Comparison of ENCODE assay signal across 28 cellular contexts in genomic region chr11:93039841-93040240, GRCh38.
"Had no signal": no experiment of that assay in that cellular context is flagged by ENCODE, and none has a peak within 500 bp of the region (broad histone marks: within the 10 kb centered on the region; RNA-seq: fewer than 3 reads in every experiment).

No MANE protein-coding gene starts in this region.

- H3K4me1 Mint-ChIP-seq: activated naive CD4-positive, alpha-beta T cell treated with anti-CD3 and anti-CD28 coated beads, Interleukin-2, amount 50 U/mL, for 24 hours; central memory CD8-positive, alpha-beta T cell; endodermal cell; naive B cell; stimulated activated naive B cell treated with anti-CD40 and anti-IgM and Interleukin-4, amounts not matched to agents 10 μg/mL and 1 μg/mL and 100 μg/mL, for 72 hours had no signal

- H3K4me1 ChIP-seq: gastroesophageal sphincter, vagina had no signal

- H3K27me3 Mint-ChIP-seq: brain; central memory CD8-positive, alpha-beta T cell; stimulated activated naive B cell treated with anti-CD40 and anti-IgM and Interleukin-4, amounts not matched to agents 10 μg/mL and 1 μg/mL and 100 μg/mL, for 72 hours had no signal

- FAIRE-seq: keratinocyte had no signal

- H3K4me2 ChIP-seq: smooth muscle cell had no signal

- H3K4me3 ChIP-seq: gastroesophageal sphincter, mucosa of descending colon, smooth muscle cell, thoracic aorta, vagina had no signal

- ATAC-seq: gastroesophageal sphincter; left colon; mucosa of descending colon; sciatic nerve; stimulated activated naive B cell treated with anti-CD40 and anti-IgM and Interleukin-4, amounts not matched to agents 10 μg/mL and 1 μg/mL and 100 μg/mL, for 72 hours had no signal

- H3K36me3 Mint-ChIP-seq: activated naive CD4-positive, alpha-beta T cell treated with anti-CD3 and anti-CD28 coated beads, Interleukin-2, amount 50 U/mL, for 24 hours; brain; naive B cell; stimulated activated naive B cell treated with anti-CD40 and anti-IgM and Interleukin-4, amounts not matched to agents 10 μg/mL and 1 μg/mL and 100 μg/mL, for 72 hours; type B pancreatic cell had no signal

- H3K36me3 ChIP-seq: gastroesophageal sphincter, thoracic aorta, vagina, WERI-Rb-1 had no signal

- DNase-seq: activated gamma-delta T cell treated with Interleukin-2 at 50 U/mL for 16 hours; activated T-cell treated with anti-CD3 and anti-CD28 coated beads, Interleukin-2, amount 50 U/mL, for 1 hour; aorta; cortex of kidney; endodermal cell; head of caudate nucleus; left colon; mesendoderm; mucosa of descending colon; naive B cell; nucleus accumbens; posterior cingulate gyrus; stimulated activated CD4-positive, alpha-beta T cell treated with anti-CD3 and anti-CD28 coated beads, Interleukin-15, amount 100 ng/mL, for 24 hours; stimulated activated CD8-positive, alpha-beta memory T cell treated with anti-CD3 and anti-CD28 coated beads, Interleukin-4, amount 100 ng/mL, for 48 hours; stimulated activated naive B cell treated with anti-CD40 and anti-IgM and Interleukin-4, amounts not matched to agents 10 μg/mL and 1 μg/mL and 100 μg/mL, for 72 hours; T-helper 2 cell; WERI-Rb-1 had no signal

- H3K4me3 Mint-ChIP-seq: activated naive CD4-positive, alpha-beta T cell treated with anti-CD3 and anti-CD28 coated beads, Interleukin-2, amount 50 U/mL, for 24 hours; brain; central memory CD8-positive, alpha-beta T cell; endodermal cell; naive B cell; stimulated activated naive B cell treated with anti-CD40 and anti-IgM and Interleukin-4, amounts not matched to agents 10 μg/mL and 1 μg/mL and 100 μg/mL, for 72 hours; type B pancreatic cell had no signal

- H3K27me3 ChIP-seq: gastroesophageal sphincter, vagina had no signal

- H3K27ac ChIP-seq: epithelial cell of prostate, gastroesophageal sphincter, thoracic aorta, vagina, WERI-Rb-1 had no signal

- H3K9me3 ChIP-seq: mucosa of descending colon, thoracic aorta, vagina had no signal

- H3K27ac Mint-ChIP-seq: activated naive CD4-positive, alpha-beta T cell treated with anti-CD3 and anti-CD28 coated beads, Interleukin-2, amount 50 U/mL, for 24 hours; brain; endodermal cell; naive B cell; stimulated activated naive B cell treated with anti-CD40 and anti-IgM and Interleukin-4, amounts not matched to agents 10 μg/mL and 1 μg/mL and 100 μg/mL, for 72 hours; type B pancreatic cell had no signal
